22 cellular contexts compared by ENCODE assay signal in genomic region chr19:13381827-13382632, GRCh38.
DNase-seq lines count a peak whose midpoint lies in the region; ATAC-seq, FAIRE-seq and TF ChIP-seq lines count a peak whose summit lies in the region.
"Had no signal": no experiment of that assay in that cellular context is flagged by ENCODE, and none has a peak within 500 bp of the region (broad histone marks: within the 10 kb centered on the region; RNA-seq: fewer than 3 reads in every experiment).

No MANE protein-coding gene starts in this region.

- H3K9ac ChIP-seq in K562 (ENCODE audit: insufficient read depth in 1 of 2, low read depth in 2 of 2, low read length in 2 of 2): no peak overlapping the region; a peak in 1 of 4 replicates

- no peaks in the 10 kb centered on the region; a peak in 2 of 5 replicates for H3K27me3 ChIP-seq in K562 (ENCODE audit: control insufficient read depth in 2 of 2, insufficient read depth in 2 of 2, low read length in 2 of 2)
- H3K27me3 ChIP-seq in small intestine (ENCODE audit: control insufficient read depth in 2 of 2, insufficient read depth in 2 of 2, low read length in 2 of 2): no peaks in the 10 kb centered on the region

- POLR2A ChIA-PET in K562 (lab: Yijun Ruan, JAX): interaction anchor here (0.6 to 1.3 kb wide), 3 partner anchors 9 to 590 kb away, joined by 3 to 4 read pairs (median 3); no protein-coding TSS in a partner anchor

- no peak for TF ChIP-seq POLR2A in K562 (conservative IDR thresholded peaks at IDR 0.05)
- no peak for TF ChIP-seq POLR2A in GM12891 (IDR thresholded peaks at IDR 0.05; ENCODE audit: low read depth, low read length)

- in situ Hi-C loops in K562 (cut with MboI): no loop called here

- WGBS in K562 (ENCODE audit: insufficient coverage, low coverage, missing lambda C conversion rate): 0% methylated on average over 9 of the region's 9 CpGs
- WGBS in small intestine, 3 donors: 55 to 75% (median 60%) methylated on average over 9 of the region's 9 CpGs

- BruUV-seq in K562 (replicated peaks; lab: Mats Ljungman, UMichigan): no TSS peak

- H3K4me2 ChIP-seq in K562 (ENCODE audit: insufficient read depth, low read length): no peak overlapping the region

- peaks cover 5% of the 10 kb centered on the region for H3K9me1 ChIP-seq in K562 (ENCODE audit: control insufficient read depth, insufficient read depth, low read length)

- H3K4me1 ChIP-seq in K562 (replicated peaks in 1 of 2; ENCODE audit: control insufficient read depth in 2 of 2, insufficient read depth in 2 of 2, low read length in 2 of 2) (peaks cover 15 to 16% of the 10 kb centered on the region in 2 experiments; a peak in 4 of 5 replicates), small intestine (ENCODE audit: control insufficient read depth in 2 of 2, insufficient read depth in 1 of 2, low read depth in 1 of 2, low read length in 1 of 2) (no peaks in the 10 kb centered on the region)
- H3K4me1 ChIP-seq: BE2C had no signal

- H4K20me1 ChIP-seq in K562 (replicated peaks; ENCODE audit: control insufficient read depth, insufficient read depth, low read length): peaks cover 8% of the 10 kb centered on the region

- H3K36me3 ChIP-seq in K562 (ENCODE audit: control insufficient read depth, insufficient read depth, low read length) (no peaks in the 10 kb centered on the region), small intestine (ENCODE audit: control insufficient read depth in 2 of 2, insufficient read depth in 2 of 2, low read length in 2 of 2) (no peaks in the 10 kb centered on the region)
- H3K36me3 ChIP-seq: BE2C had no signal

- peak; percentile 44; the same call in 1 of the 2 replicates for TF ChIP-seq EP300 in K562 (IDR thresholded peaks at IDR 0.05; ENCODE audit: low read length)

- FAIRE-seq in K562 (lab: Jason Lieb, UNC): peak; percentile 83
- FAIRE-seq in small intestine (lab: Jason Lieb, UNC): no peak
- FAIRE-seq in GM12891 (lab: Jason Lieb, UNC): no peak
- FAIRE-seq: G401.6, GM12878, GM18507 had no signal

- DNase-seq in Right ventricle myocardium inferior (ENCODE audit: missing footprints) (no peak), cardiac septum (ENCODE audit: low spot score) (no peak), K562 (ENCODE audit: extremely low read depth in 1 of 4, low spot score in 3 of 4) (peak; percentile 50 to 81 (median 60)), left ventricle myocardium superior (no peak), small intestine (no peak), GM12891 (ENCODE audit: insufficient read length, low spot score) (no peak), DMS 273 treated with DMSO at 0.1 percent for 48 hours (lab: John Stamatoyannopoulos, UW) (no peak), NCI-H1436 treated with DMSO at 0.1 percent for 48 hours (lab: John Stamatoyannopoulos, UW) (no peak)
- DNase-seq: 8988T; BE2C; Calu3; CD4-positive, alpha-beta memory T cell; DMS79; HCEC 1CT; MV-4-11; NCI-H1417; NCI-H2029; NCI-H2171; NCI-H748 treated with DMSO at 0.1 percent for 48 hours had no signal

- ATAC-seq in Right ventricle myocardium inferior: peak; percentile 80
- ATAC-seq in K562: peak; percentile 83
- peak; percentile 72 for ATAC-seq in left ventricle myocardium superior
- ATAC-seq: GM12878 had no signal

- no peak for TF ChIP-seq RAD21 in K562 (CRISPR knock-in tag; conservative IDR thresholded peaks at IDR 0.05 in 1 of 2, IDR thresholded peaks at IDR 0.05 in 1 of 2)

- no peaks in the 10 kb centered on the region for H3K79me2 ChIP-seq in K562 (ENCODE audit: control insufficient read depth, insufficient read depth, low read length)

- H2AFZ ChIP-seq in K562 (ENCODE audit: low read depth, low read length): no peak overlapping the region

- CTCF ChIA-PET in K562 (lab: Yijun Ruan, JAX; ENCODE audit: low intra/inter-chr PET ratio): no interaction called here

- H3K9me3 ChIP-seq in K562 (replicated peaks; ENCODE audit: control insufficient read depth, insufficient read depth, low read depth, low read length): no peaks in the 10 kb centered on the region
- H3K9me3 ChIP-seq in small intestine (ENCODE audit: control insufficient read depth, low read depth): no peaks in the 10 kb centered on the region
- H3K9me3 ChIP-seq: BE2C had no signal

- H3K4me3 ChIP-seq in K562 (no peak overlapping the region), small intestine (ENCODE audit: low read depth in 1 of 2, low read length in 2 of 2) (no peak overlapping the region)
- H3K4me3 ChIP-seq: GM12878 had no signal

- no peak for TF ChIP-seq CTCF in K562 (IDR thresholded peaks at IDR 0.05 in 2 of 3, conservative IDR thresholded peaks at IDR 0.05 in 1 of 3; ENCODE audit: insufficient read depth in 2 of 3, low read depth in 1 of 3, low read length in 3 of 3)

- intact Hi-C loops in Right ventricle myocardium inferior (cut with DNase I) (no loop called here), cardiac septum (cut with DNase I) (no loop called here), K562 (cut with micrococcal nuclease) (no loop called here), left ventricle myocardium superior (cut with micrococcal nuclease) (no loop called here)

- no peak overlapping the region for H3K27ac ChIP-seq in K562 (ENCODE audit: extremely low read depth, low read depth, low read length)
- no peak overlapping the region for H3K27ac ChIP-seq in small intestine (ENCODE audit: low read depth in 1 of 2, low read length in 1 of 2)

TF ChIP-seq in K562, 482 proteins besides CTCF, POLR2A, EP300 and RAD21 (continues in another document):
- TF ChIP-seq VEZF1 (CRISPR knock-in tag; IDR thresholded peaks at IDR 0.05) (peak; percentile 17; the same call in 1 of the 2 replicates), RCOR1 (IDR thresholded peaks at IDR 0.05; ENCODE audit: borderline replicate concordance in 1 of 2, low read depth in 2 of 2, low read length in 2 of 2) (peak in 1 of 2 experiments; percentile 90; a peak in 3 of 4 replicates), CTBP1 (IDR thresholded peaks at IDR 0.05; ENCODE audit: borderline replicate concordance) (peak; percentile 83), HMBOX1 (IDR thresholded peaks at IDR 0.05) (peak; percentile 28; the same call in 1 of the 2 replicates), MEIS2 (IDR thresholded peaks at IDR 0.05; ENCODE audit: partially characterized antibody) (peak; percentile 6), NFIC (IDR thresholded peaks at IDR 0.05) (peak; percentile 54; the same call in 1 of the 2 replicates), TEAD4 (IDR thresholded peaks at IDR 0.05; ENCODE audit: low read length) (peak; percentile 44), TEAD4 (CRISPR knock-in tag; IDR thresholded peaks at IDR 0.05; ENCODE audit: borderline replicate concordance) (no peak)

TF ChIP-seq in GM12891, 5 proteins besides CTCF, POLR2A, EP300 and RAD21:
- no peak for TF ChIP-seq POU2F2 (IDR thresholded peaks at IDR 0.05; ENCODE audit: low read depth, low read length)
- TF ChIP-seq SPI1 (IDR thresholded peaks at IDR 0.05; ENCODE audit: low read depth, low read length): no peak
- TF ChIP-seq POLR2AphosphoS5 (IDR thresholded peaks at IDR 0.05; ENCODE audit: low read depth, low read length): no peak
- TF ChIP-seq PAX5 (IDR thresholded peaks at IDR 0.05; ENCODE audit: insufficient read depth, low read length, severe bottlenecking): no peak
- no peak for TF ChIP-seq TAF1 (IDR thresholded peaks at IDR 0.05; ENCODE audit: low read depth, low read length)

Comparison
In these comparisons a context has a peak if more than half of its experiments do, and no peak if none do; other contexts are left out.
1. DNase-seq: peak in K562 (4 of 4); none in Right ventricle myocardium inferior (single experiment), cardiac septum (single experiment), left ventricle myocardium superior (single experiment), small intestine (single experiment), GM12891 (single experiment), DMS 273 treated with DMSO at 0.1 percent for 48 hours (single experiment) and NCI-H1436 treated with DMSO at 0.1 percent for 48 hours (single experiment).
2. Peak in every context shown above with its lines, with median percentiles within 50 percentile points of each other: ATAC-seq.